ENCODE assay signal across 10 cellular contexts in genomic region chr19:34678085-34678412, GRCh38. TPM values are rescaled to one million over a fixed set of nuclear protein-coding genes. Genes with fewer than 3 reads are reported as not detected.
A peak's percentile ranks its signal among the peaks of the same experiment; 100 is the strongest.
DNase-seq lines count a peak whose midpoint lies in the region; ATAC-seq and TF ChIP-seq lines count a peak whose summit lies in the region.
"Had no signal": no experiment of that assay in that cellular context is flagged by ENCODE, and none has a peak within 500 bp of the region (broad histone marks: within the 10 kb centered on the region; RNA-seq: fewer than 3 reads in every experiment).

No MANE protein-coding gene starts in this region.

- H3K4me3 ChIP-seq in testis = peak overlapping the region; percentile 78 to 83
- H3K4me3 ChIP-seq: K562 had no signal

- peak overlapping the region; percentile 100 for H3K27ac Mint-ChIP-seq in activated CD4-positive, alpha-beta T cell treated with anti-CD3 and anti-CD28 coated beads, Interleukin-2, amount 10 ng/mL, durations not matched to agents 24 days and 14 days

- H3K27me3 ChIP-seq in testis = no peaks in the 10 kb centered on the region

- peaks cover 61% of the 10 kb centered on the region for H3K36me3 Mint-ChIP-seq in activated CD4-positive, alpha-beta T cell treated with anti-CD3 and anti-CD28 coated beads, Interleukin-2, amount 10 ng/mL, durations not matched to agents 24 days and 14 days (ENCODE audit: low read depth)

- no peaks in the 10 kb centered on the region for H3K9me3 ChIP-seq in testis

- in situ Hi-C loops in KBM-7 (cut with MboI; ENCODE audit: low pct_unique_long_range_greater_than_20kb, low sequenced_read_pairs) = no loop called here

- H3K4me1 ChIP-seq in testis = no peaks in the 10 kb centered on the region

- 2 to 3% methylated on average over 20 of the region's 20 CpGs for WGBS in testis, 2 donors

- H3K36me3 ChIP-seq in testis (ENCODE audit: low read depth, missing control alignments) = no peaks in the 10 kb centered on the region

- peak; percentile 22 for ATAC-seq in left colon

- peak overlapping the region; percentile 96 for H3K4me3 Mint-ChIP-seq in activated CD4-positive, alpha-beta T cell treated with anti-CD3 and anti-CD28 coated beads, Interleukin-2, amount 10 ng/mL, durations not matched to agents 24 days and 14 days

- no peak for TF ChIP-seq CTCF in testis (IDR thresholded peaks at IDR 0.05)

- H3K27ac ChIP-seq in angular gyrus (ENCODE audit: low read depth, low read length) (peak overlapping the region; percentile 87), testis (peak overlapping the region; percentile 94 to 95)

- peaks cover 2% of the 10 kb centered on the region for H3K27me3 Mint-ChIP-seq in activated CD4-positive, alpha-beta T cell treated with anti-CD3 and anti-CD28 coated beads, Interleukin-2, amount 10 ng/mL, durations not matched to agents 24 days and 14 days

- peaks cover 28% of the 10 kb centered on the region for H3K4me1 Mint-ChIP-seq in activated CD4-positive, alpha-beta T cell treated with anti-CD3 and anti-CD28 coated beads, Interleukin-2, amount 10 ng/mL, durations not matched to agents 24 days and 14 days

- intact Hi-C loops in activated CD4-positive, alpha-beta T cell treated with anti-CD3 and anti-CD28 coated beads, Interleukin-2, amount 10 ng/mL, durations not matched to agents 24 days and 14 days (cut with micrococcal nuclease) = loop anchor here (5.0 kb wide), 1 partner anchor 506 kb away; the partner anchor contains the start of gene LSM14A
- intact Hi-C loops in left colon (cut with DNase I, micrococcal nuclease) = no loop called here
- intact Hi-C loops in testis (cut with DNase I; ENCODE audit: low total_unique reads) = loop anchor here (5.0 kb wide), 1 partner anchor 54 kb away; the partner anchor contains the start of gene ZNF181

- DNase-seq in activated CD4-positive, alpha-beta T cell treated with anti-CD3 and anti-CD28 coated beads, Interleukin-2, amount 10 ng/mL, durations not matched to agents 24 days and 14 days = no peak
- DNase-seq in activated CD4-positive, alpha-beta T cell treated with anti-CD3 and anti-CD28 coated beads for 48 hours = no peak
- DNase-seq in left colon (no peak), testis (no peak), Ammon's horn (ENCODE audit: low spot score) (no peak), KBM-7 (no peak), cortex of kidney (lab: John Stamatoyannopoulos, UW) (no peak)

- H3K9me3 Mint-ChIP-seq in activated CD4-positive, alpha-beta T cell treated with anti-CD3 and anti-CD28 coated beads, Interleukin-2, amount 10 ng/mL, durations not matched to agents 24 days and 14 days = peaks cover 49% of the 10 kb centered on the region

- TF ChIP-seq POLR2A in testis (IDR thresholded peaks at IDR 0.05) = no peak

RNA-seq across cellular contexts. Expression of gene ZNF302, which starts 0.6 kb away (rescaled TPM):
- total RNA-seq in activated CD4-positive, alpha-beta T cell treated with anti-CD3 and anti-CD28 coated beads, Interleukin-2, amount 10 ng/mL, durations not matched to agents 24 days and 14 days = 14.4 and 15.2 TPM in 2 replicates
- total RNA-seq in left colon (10 to 100 TPM; 14.6 to 15.4 TPM), testis (10 to 100 TPM; 36.7 to 50.8 TPM)
- polyA plus RNA-seq in testis (ENCODE audit: insufficient read depth, low read depth, low replicate concordance) = 24.1 TPM

RNA-seq across cellular contexts. Expression of gene SCGB2B2, which starts 1.1 kb away (rescaled TPM):
- 0.24 and 0.40 TPM in 2 replicates for total RNA-seq in activated CD4-positive, alpha-beta T cell treated with anti-CD3 and anti-CD28 coated beads, Interleukin-2, amount 10 ng/mL, durations not matched to agents 24 days and 14 days
- total RNA-seq in left colon = under 1 TPM; 0.59 to 0.61 TPM
- total RNA-seq in testis = 1 to 10 TPM; 3.3 to 4.4 TPM
- polyA plus RNA-seq in testis (ENCODE audit: insufficient read depth, low read depth, low replicate concordance) = 1.5 TPM
- total RNA-seq: Daoy, K562 had no signal
- polyA plus RNA-seq: K562 had no signal

RNA-seq across cellular contexts. Expression of gene ZNF181, which starts 56.0 kb away (rescaled TPM):
- 3.9 and 4.4 TPM in 2 replicates for total RNA-seq in activated CD4-positive, alpha-beta T cell treated with anti-CD3 and anti-CD28 coated beads, Interleukin-2, amount 10 ng/mL, durations not matched to agents 24 days and 14 days
- total RNA-seq in left colon (10 to 100 TPM in 1 of 2 donors, 1 to 10 TPM in 1; 8.4 to 10.1 TPM), testis (10 to 100 TPM; 16.1 to 18.5 TPM)
- polyA plus RNA-seq in testis (ENCODE audit: insufficient read depth, low read depth, low replicate concordance) = 10.7 TPM

Comparison
In these comparisons a context has a peak if more than half of its experiments do, and no peak if none do; other contexts are left out.
1. intact Hi-C loops: an anchor here in activated CD4-positive, alpha-beta T cell treated with anti-CD3 and anti-CD28 coated beads, Interleukin-2, amount 10 ng/mL, durations not matched to agents 24 days and 14 days (5.0 kb wide) and testis (5.0 kb wide); none called in left colon.